ENCODE assay signal across 8 cellular contexts in genomic region chr4:602559-602942, GRCh38. TPM values are rescaled to one million over a fixed set of nuclear protein-coding genes. Genes with fewer than 3 reads are reported as not detected.
DNase-seq lines count a peak whose midpoint lies in the region; ATAC-seq and TF ChIP-seq lines count a peak whose summit lies in the region.

No MANE protein-coding gene starts in this region.

- BruUV-seq in Calu3 (replicated peaks; lab: Mats Ljungman, UMichigan), result no TSS peak

- CTCF ChIA-PET in Calu3 (lab: Charles Lee), result no interaction called here

- no peaks in the 10 kb centered on the region for H3K4me1 ChIP-seq in esophagus squamous epithelium

- peaks cover 13% of the 10 kb centered on the region for H3K27me3 Mint-ChIP-seq in Calu3 (ENCODE audit: unreplicated experiment)

- TF ChIP-seq CTCF in Calu3 (IDR thresholded peaks at IDR 0.05; ENCODE audit: unreplicated experiment) (no peak), esophagus squamous epithelium (IDR thresholded peaks at IDR 0.05) (peak in 5 of 6 experiments; percentile 52 to 86 (median 66))

- peaks cover 7% of the 10 kb centered on the region for H3K9me3 Mint-ChIP-seq in Calu3 (ENCODE audit: low read depth, unreplicated experiment)

- H3K27ac Mint-ChIP-seq in Calu3 (ENCODE audit: unreplicated experiment), result no peak overlapping the region

- WGBS in esophagus squamous epithelium, 2 donors, result 0 to 20% methylated on average over 1 to 2 of the region's 8 CpGs

- TF ChIP-seq POLR2A in esophagus squamous epithelium (IDR thresholded peaks at IDR 0.05), result no peak

- no peak for ATAC-seq in GM18909 (IDR thresholded peaks at IDR 0.05; ENCODE audit: poor library complexity, unreplicated experiment)
- no peak for ATAC-seq in HG03045 (IDR thresholded peaks at IDR 0.05; ENCODE audit: unreplicated experiment)

- no peaks in the 10 kb centered on the region for H3K4me1 Mint-ChIP-seq in Calu3 (ENCODE audit: low read depth, unreplicated experiment)

- no peaks in the 10 kb centered on the region for H3K36me3 ChIP-seq in esophagus squamous epithelium

- H3K27me3 ChIP-seq in esophagus squamous epithelium, result peaks cover 0 to 44% (median 0%) of the 10 kb centered on the region in 4 donors

- intact Hi-C loops in Calu3 (cut with micrococcal nuclease; ENCODE audit: unreplicated experiment) (no loop called here), esophagus squamous epithelium (cut with DNase I) (no loop called here)

- no peak overlapping the region for H3K4me3 Mint-ChIP-seq in Calu3 (ENCODE audit: low read depth, unreplicated experiment)

- DNase-seq in Calu3 (peak; percentile 68), M059J (ENCODE audit: low read depth) (peak; percentile 30), esophagus squamous epithelium (lab: John Stamatoyannopoulos, UW) (no peak), renal cortical epithelial cell (ENCODE audit: low read depth) (peak; percentile 38), SIG-M5 (lab: John Stamatoyannopoulos, UW) (no peak)
- DNase-seq in activated CD4-positive, alpha-beta T cell treated with anti-CD3 and anti-CD28 coated beads, Interleukin-2, amount 50 U/mL, for 4 hours, result peak; percentile 28 to 33

- H3K4me3 ChIP-seq in esophagus squamous epithelium, result no peak overlapping the region

- no peaks in the 10 kb centered on the region for H3K9me3 ChIP-seq in esophagus squamous epithelium

- H3K27ac ChIP-seq in esophagus squamous epithelium, result no peak overlapping the region

- H3K36me3 Mint-ChIP-seq in Calu3 (ENCODE audit: insufficient read depth, unreplicated experiment), result no peaks in the 10 kb centered on the region

RNA-seq across cellular contexts. Expression of gene PDE6B, which starts 22.8 kb away (rescaled TPM):
- total RNA-seq in Calu3 (2022) (not detected in 2 replicates), esophagus squamous epithelium (1 to 10 TPM in 2 of 4 donors, under 1 TPM in 2; 0.19 to 4.4 (median 1.7) TPM), renal cortical epithelial cell (11.2 and 21.7 TPM in 2 replicates)
- 0.05 TPM in 1 of 2 replicates, not detected in the other for total RNA-seq in M059J (2014; rRNA removed; shearing (Covaris generic))

RNA-seq across cellular contexts. Expression of gene TMEM271, which starts 26.5 kb away (rescaled TPM):
- total RNA-seq in Calu3 (2022) (not detected in 2 replicates), esophagus squamous epithelium (under 1 TPM in 1 of 4 donors, not detected in 3; 0.19 TPM), renal cortical epithelial cell (not detected in 2 replicates)
- not detected in 2 replicates for total RNA-seq in M059J (2014; rRNA removed; shearing (Covaris generic))

Comparison
In these comparisons a context has a peak if more than half of its experiments do, and no peak if none do; other contexts are left out.
1. DNase-seq: peak in Calu3 (single experiment), M059J (single experiment), activated CD4-positive, alpha-beta T cell treated with anti-CD3 and anti-CD28 coated beads, Interleukin-2, amount 50 U/mL, for 4 hours (2 of 2) and renal cortical epithelial cell (single experiment); none in esophagus squamous epithelium (single experiment) and SIG-M5 (single experiment).